1 cellular context compared by ENCODE assay signal in genomic region chr6:153401751-153402150, GRCh38.
TF ChIP-seq lines count a peak whose summit lies in the region.

No MANE protein-coding gene starts in this region.

TF ChIP-seq in H1, 55 proteins besides CTCF, POLR2A, EP300 and RAD21 (continued from another document):
- TF ChIP-seq CHD7 (IDR thresholded peaks at IDR 0.05; ENCODE audit: insufficient replicate concordance, low read length) = no peak
- no peak for TF ChIP-seq TBP (IDR thresholded peaks at IDR 0.05; ENCODE audit: low read depth, low read length)
